17 cellular contexts compared by ENCODE assay signal in genomic region chr9:14245901-14246525, GRCh38.
DNase-seq lines count a peak whose midpoint lies in the region; ATAC-seq and TF ChIP-seq lines count a peak whose summit lies in the region.
"Had no signal": no experiment of that assay in that cellular context is flagged by ENCODE, and none has a peak within 500 bp of the region (broad histone marks: within the 10 kb centered on the region; RNA-seq: fewer than 3 reads in every experiment).

No MANE protein-coding gene starts in this region.

- TF ChIP-seq POLR2A in uterus (IDR thresholded peaks at IDR 0.05) = no peak

- H3K9ac ChIP-seq in mesendoderm (ENCODE audit: low read length) = no peak overlapping the region

- no peak overlapping the region for H2BK15ac ChIP-seq in mesendoderm (replicated peaks; ENCODE audit: low read depth)

- H3K9me3 ChIP-seq in uterus = no peaks in the 10 kb centered on the region

- H3K23ac ChIP-seq in mesendoderm (ENCODE audit: low read length) = no peak overlapping the region

- H3K27me3 Mint-ChIP-seq in activated T-helper 17 cell treated with anti-CD3 and anti-CD28 coated beads, Interleukin-2, amount 50 U/mL, for 72 hours = peaks cover 11% of the 10 kb centered on the region

- no peaks in the 10 kb centered on the region for H3K9me3 Mint-ChIP-seq in activated T-helper 17 cell treated with anti-CD3 and anti-CD28 coated beads, Interleukin-2, amount 50 U/mL, for 72 hours
- H3K9me3 Mint-ChIP-seq: IgD-negative memory B cell; T-helper 2 cell treated with Interferon-gamma antibody and Interleukin-4, amounts not matched to agents 5 μg/mL and 100 μg/mL, for 36 hours had no signal

- intact Hi-C loops in uterus (cut with DNase I; ENCODE audit: low total_unique reads) = no loop called here

- H3K18ac ChIP-seq in mesendoderm (ENCODE audit: low read length) = no peak overlapping the region

- no peak for TF ChIP-seq CTCF in uterus (IDR thresholded peaks at IDR 0.05)

- peak overlapping the region; percentile 18 for H2BK5ac ChIP-seq in mesendoderm (ENCODE audit: low read length)

- no peaks in the 10 kb centered on the region for H3K4me1 Mint-ChIP-seq in activated T-helper 17 cell treated with anti-CD3 and anti-CD28 coated beads, Interleukin-2, amount 50 U/mL, for 72 hours
- H3K4me1 Mint-ChIP-seq: IgD-negative memory B cell; immature natural killer cell; stimulated activated memory B cell treated with anti-CD40 and anti-IgM and Interleukin-4, amounts not matched to agents 10 μg/mL and 1 μg/mL and 100 μg/mL, for 72 hours had no signal

- ATAC-seq in activated T-helper 17 cell treated with anti-CD3 and anti-CD28 coated beads, Interleukin-2, amount 50 U/mL, for 72 hours (replicated peaks) = no peak

- no peak overlapping the region for H3K4me2 ChIP-seq in mesendoderm (ENCODE audit: low read length)

- no peak overlapping the region for H4K5ac ChIP-seq in mesendoderm (ENCODE audit: low read length)

- H3K27ac ChIP-seq in mesendoderm (ENCODE audit: low read depth, low read length) (no peak overlapping the region), uterus (no peak overlapping the region)

- H3K4me3 Mint-ChIP-seq in activated T-helper 17 cell treated with anti-CD3 and anti-CD28 coated beads, Interleukin-2, amount 50 U/mL, for 72 hours = no peak overlapping the region
- H3K4me3 Mint-ChIP-seq: IgD-negative memory B cell; immature natural killer cell; stimulated activated memory B cell treated with anti-CD40 and anti-IgM and Interleukin-4, amounts not matched to agents 10 μg/mL and 1 μg/mL and 100 μg/mL, for 72 hours; T-helper 2 cell treated with Interferon-gamma antibody and Interleukin-4, amounts not matched to agents 5 μg/mL and 100 μg/mL, for 36 hours had no signal

- H3K79me1 ChIP-seq in mesendoderm (ENCODE audit: low read length) = peaks cover 2% of the 10 kb centered on the region

- H2AK5ac ChIP-seq in mesendoderm (ENCODE audit: low read length) = no peak overlapping the region

- no peaks in the 10 kb centered on the region for H3K79me2 ChIP-seq in mesendoderm (ENCODE audit: control insufficient read depth, insufficient read depth, low read length)

- H3K4me3 ChIP-seq in mesendoderm (ENCODE audit: low read length) (no peak overlapping the region), uterus (no peak overlapping the region)

- WGBS in mesendoderm (ENCODE audit: extremely low coverage, insufficient coverage, low lambda C conversion rate) = no CpG with 5 or more reads among the region's 3 CpGs

- peak; percentile 61 for DNase-seq in AG20443 (ENCODE audit: low spot score)
- DNase-seq in M059J (ENCODE audit: low read depth) = peak; percentile 66
- peak; percentile 69 for DNase-seq in dedifferentiated amniotic fluid mesenchymal stem cell (ENCODE audit: extremely low spot score)
- DNase-seq in mesendoderm = peak; percentile 47
- DNase-seq in NCI-H774 (lab: John Stamatoyannopoulos, UW) = no peak
- DNase-seq in NCI-H187 (lab: John Stamatoyannopoulos, UW) = no peak
- no peak for DNase-seq in uterus
- DNase-seq: activated naive CD4-positive, alpha-beta T cell treated with anti-CD3 and anti-CD28 coated beads, Interleukin-2, amount 50 U/mL, for 16 hours; central memory CD4-positive, alpha-beta T cell; GF-D8; immature natural killer cell; Right ventricle myocardium superior; small intestine had no signal

- no peak overlapping the region for H3K4ac ChIP-seq in mesendoderm (ENCODE audit: low read depth, low read length)

- H2BK120ac ChIP-seq in mesendoderm (ENCODE audit: low read depth, low read length) = no peak overlapping the region

- peak overlapping the region; percentile 38 for H3K56ac ChIP-seq in mesendoderm (ENCODE audit: low read length)

- H3K36me3 ChIP-seq in mesendoderm (ENCODE audit: control insufficient read depth, insufficient read depth, low read length) (no peaks in the 10 kb centered on the region), uterus (no peaks in the 10 kb centered on the region)

- H3K36me3 Mint-ChIP-seq in activated T-helper 17 cell treated with anti-CD3 and anti-CD28 coated beads, Interleukin-2, amount 50 U/mL, for 72 hours (ENCODE audit: low read depth) = no peaks in the 10 kb centered on the region
- H3K36me3 Mint-ChIP-seq: IgD-negative memory B cell; immature natural killer cell; stimulated activated memory B cell treated with anti-CD40 and anti-IgM and Interleukin-4, amounts not matched to agents 10 μg/mL and 1 μg/mL and 100 μg/mL, for 72 hours had no signal

- H3K4me1 ChIP-seq in mesendoderm (ENCODE audit: control insufficient read depth, low read depth, low read length) (peaks cover 8% of the 10 kb centered on the region), uterus (no peaks in the 10 kb centered on the region)

- H4K8ac ChIP-seq in mesendoderm (ENCODE audit: low read depth, low read length) = no peak overlapping the region

- H3K27ac Mint-ChIP-seq in activated T-helper 17 cell treated with anti-CD3 and anti-CD28 coated beads, Interleukin-2, amount 50 U/mL, for 72 hours = no peak overlapping the region
- H3K27ac Mint-ChIP-seq: IgD-negative memory B cell; immature natural killer cell; stimulated activated memory B cell treated with anti-CD40 and anti-IgM and Interleukin-4, amounts not matched to agents 10 μg/mL and 1 μg/mL and 100 μg/mL, for 72 hours; T-helper 2 cell treated with Interferon-gamma antibody and Interleukin-4, amounts not matched to agents 5 μg/mL and 100 μg/mL, for 36 hours had no signal

- no peaks in the 10 kb centered on the region for H3K27me3 ChIP-seq in mesendoderm (ENCODE audit: insufficient read depth, low read length, poor library complexity)
- H3K27me3 ChIP-seq in uterus = no peaks in the 10 kb centered on the region

Comparison
In these comparisons a context has a peak if more than half of its experiments do, and no peak if none do; other contexts are left out.
1. DNase-seq: peak in AG20443 (single experiment), M059J (single experiment), dedifferentiated amniotic fluid mesenchymal stem cell (single experiment) and mesendoderm (single experiment); none in NCI-H774 (single experiment), NCI-H187 (0 of 2) and uterus (0 of 2).